In genomic region chr9:96555567-96556386, GRCh38 we compare ENCODE assay signal across 1 cellular context.
TF ChIP-seq lines count a peak whose summit lies in the region.

No MANE protein-coding gene starts in this region.

TF ChIP-seq in GM23338, 12 proteins besides CTCF, POLR2A, EP300 and RAD21 (continued from another document):
- TF ChIP-seq, protein P1, sequence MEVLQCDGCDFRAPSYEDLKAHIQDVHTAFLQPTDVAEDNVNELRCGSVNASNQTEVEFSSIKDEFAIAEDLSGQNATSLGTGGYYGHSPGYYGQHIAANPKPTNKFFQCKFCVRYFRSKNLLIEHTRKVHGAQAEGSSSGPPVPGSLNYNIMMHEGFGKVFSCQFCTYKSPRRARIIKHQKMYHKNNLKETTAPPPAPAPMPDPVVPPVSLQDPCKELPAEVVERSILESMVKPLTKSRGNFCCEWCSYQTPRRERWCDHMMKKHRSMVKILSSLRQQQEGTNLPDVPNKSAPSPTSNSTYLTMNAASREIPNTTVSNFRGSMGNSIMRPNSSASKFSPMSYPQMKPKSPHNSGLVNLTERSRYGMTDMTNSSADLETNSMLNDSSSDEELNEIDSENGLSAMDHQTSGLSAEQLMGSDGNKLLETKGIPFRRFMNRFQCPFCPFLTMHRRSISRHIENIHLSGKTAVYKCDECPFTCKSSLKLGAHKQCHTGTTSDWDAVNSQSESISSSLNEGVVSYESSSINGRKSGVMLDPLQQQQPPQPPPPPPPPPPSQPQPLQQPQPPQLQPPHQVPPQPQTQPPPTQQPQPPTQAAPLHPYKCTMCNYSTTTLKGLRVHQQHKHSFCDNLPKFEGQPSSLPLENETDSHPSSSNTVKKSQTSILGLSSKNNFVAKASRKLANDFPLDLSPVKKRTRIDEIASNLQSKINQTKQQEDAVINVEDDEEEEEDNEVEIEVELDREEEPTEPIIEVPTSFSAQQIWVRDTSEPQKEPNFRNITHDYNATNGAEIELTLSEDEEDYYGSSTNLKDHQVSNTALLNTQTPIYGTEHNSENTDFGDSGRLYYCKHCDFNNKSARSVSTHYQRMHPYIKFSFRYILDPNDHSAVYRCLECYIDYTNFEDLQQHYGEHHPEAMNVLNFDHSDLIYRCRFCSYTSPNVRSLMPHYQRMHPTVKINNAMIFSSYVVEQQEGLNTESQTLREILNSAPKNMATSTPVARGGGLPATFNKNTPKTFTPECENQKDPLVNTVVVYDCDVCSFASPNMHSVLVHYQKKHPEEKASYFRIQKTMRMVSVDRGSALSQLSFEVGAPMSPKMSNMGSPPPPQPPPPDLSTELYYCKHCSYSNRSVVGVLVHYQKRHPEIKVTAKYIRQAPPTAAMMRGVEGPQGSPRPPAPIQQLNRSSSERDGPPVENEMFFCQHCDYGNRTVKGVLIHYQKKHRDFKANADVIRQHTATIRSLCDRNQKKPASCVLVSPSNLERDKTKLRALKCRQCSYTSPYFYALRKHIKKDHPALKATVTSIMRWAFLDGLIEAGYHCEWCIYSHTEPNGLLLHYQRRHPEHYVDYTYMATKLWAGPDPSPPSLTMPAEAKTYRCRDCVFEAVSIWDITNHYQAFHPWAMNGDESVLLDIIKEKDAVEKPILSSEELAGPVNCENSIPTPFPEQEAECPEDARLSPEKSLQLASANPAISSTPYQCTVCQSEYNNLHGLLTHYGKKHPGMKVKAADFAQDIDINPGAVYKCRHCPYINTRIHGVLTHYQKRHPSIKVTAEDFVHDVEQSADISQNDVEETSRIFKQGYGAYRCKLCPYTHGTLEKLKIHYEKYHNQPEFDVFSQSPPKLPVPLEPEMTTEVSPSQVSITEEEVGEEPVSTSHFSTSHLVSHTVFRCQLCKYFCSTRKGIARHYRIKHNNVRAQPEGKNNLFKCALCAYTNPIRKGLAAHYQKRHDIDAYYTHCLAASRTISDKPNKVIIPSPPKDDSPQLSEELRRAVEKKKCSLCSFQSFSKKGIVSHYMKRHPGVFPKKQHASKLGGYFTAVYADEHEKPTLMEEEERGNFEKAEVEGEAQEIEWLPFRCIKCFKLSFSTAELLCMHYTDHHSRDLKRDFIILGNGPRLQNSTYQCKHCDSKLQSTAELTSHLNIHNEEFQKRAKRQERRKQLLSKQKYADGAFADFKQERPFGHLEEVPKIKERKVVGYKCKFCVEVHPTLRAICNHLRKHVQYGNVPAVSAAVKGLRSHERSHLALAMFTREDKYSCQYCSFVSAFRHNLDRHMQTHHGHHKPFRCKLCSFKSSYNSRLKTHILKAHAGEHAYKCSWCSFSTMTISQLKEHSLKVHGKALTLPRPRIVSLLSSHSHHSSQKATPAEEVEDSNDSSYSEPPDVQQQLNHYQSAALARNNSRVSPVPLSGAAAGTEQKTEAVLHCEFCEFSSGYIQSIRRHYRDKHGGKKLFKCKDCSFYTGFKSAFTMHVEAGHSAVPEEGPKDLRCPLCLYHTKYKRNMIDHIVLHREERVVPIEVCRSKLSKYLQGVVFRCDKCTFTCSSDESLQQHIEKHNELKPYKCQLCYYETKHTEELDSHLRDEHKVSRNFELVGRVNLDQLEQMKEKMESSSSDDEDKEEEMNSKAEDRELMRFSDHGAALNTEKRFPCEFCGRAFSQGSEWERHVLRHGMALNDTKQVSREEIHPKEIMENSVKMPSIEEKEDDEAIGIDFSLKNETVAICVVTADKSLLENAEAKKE (CRISPR knock-in tag; IDR thresholded peaks at IDR 0.05), result no peak
- TF ChIP-seq ZNF114 (CRISPR knock-in tag; IDR thresholded peaks at IDR 0.05) (no peak), ZNF331 (CRISPR knock-in tag; IDR thresholded peaks at IDR 0.05; ENCODE audit: low read depth) (no peak), EZH2 (IDR thresholded peaks at IDR 0.05; ENCODE audit: low read depth, unreplicated experiment) (no peak), EZH2phosphoT487 (IDR thresholded peaks at IDR 0.05; ENCODE audit: unreplicated experiment) (no peak), JUNB (IDR thresholded peaks at IDR 0.05; ENCODE audit: unreplicated experiment) (no peak), POLR2AphosphoS5 (IDR thresholded peaks at IDR 0.05; ENCODE audit: low read depth) (no peak), CREB1 (CRISPR knock-in tag; IDR thresholded peaks at IDR 0.05; ENCODE audit: low read depth) (no peak)
